In the genomic region with DNA sequence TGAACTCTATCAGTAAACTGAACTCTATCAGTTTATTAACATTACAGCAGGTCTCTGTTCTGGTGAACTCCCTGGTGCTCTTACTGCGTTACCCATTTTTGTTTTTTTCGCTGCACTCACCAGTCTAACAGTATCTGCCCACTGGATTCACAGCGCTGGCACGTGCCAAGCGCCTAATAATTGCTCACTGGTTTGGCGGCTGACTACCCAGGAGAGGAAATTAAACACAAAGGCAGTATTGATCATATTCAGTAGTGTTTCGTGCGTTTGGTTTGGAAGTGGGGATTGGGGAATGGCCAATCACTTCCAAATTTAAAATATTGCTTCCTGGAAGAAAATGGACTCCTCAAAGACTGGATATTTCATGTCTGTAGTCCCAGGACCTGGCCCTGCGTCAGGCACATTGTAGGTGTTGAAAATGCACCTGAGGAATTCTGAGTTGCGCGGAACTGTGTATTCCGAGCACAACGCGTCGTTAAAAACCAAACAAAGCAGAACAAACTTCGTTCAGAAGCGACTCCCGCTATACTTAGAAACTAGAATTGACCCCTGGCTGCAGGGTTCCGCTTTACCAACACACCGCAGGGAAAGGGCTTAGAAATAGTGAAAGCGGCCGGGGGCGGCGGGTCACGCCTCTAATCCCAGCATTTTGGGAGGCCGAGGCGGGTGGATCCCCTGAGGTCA, we compare ENCODE assay signal across 8 cellular contexts. TPM values are rescaled to one million over a fixed set of nuclear protein-coding genes. Genes with fewer than 3 reads are reported as not detected.
DNase-seq lines count a peak whose midpoint lies in the region; ATAC-seq, FAIRE-seq and TF ChIP-seq lines count a peak whose summit lies in the region.

No MANE protein-coding gene starts in this region.

- peaks cover 4 to 10% of the 10 kb centered on the region in 2 donors for H3K4me1 ChIP-seq in small intestine (ENCODE audit: control insufficient read depth in 2 of 2, insufficient read depth in 1 of 2, low read depth in 1 of 2, low read length in 1 of 2)

- H3K9me3 Mint-ChIP-seq in Calu3 (ENCODE audit: low read depth, unreplicated experiment) = no peaks in the 10 kb centered on the region
- peaks cover 0 to 3% (median 0%) of the 10 kb centered on the region in 5 experiments for H3K9me3 Mint-ChIP-seq in brain

- H3K27me3 Mint-ChIP-seq in Calu3 (ENCODE audit: unreplicated experiment) (no peaks in the 10 kb centered on the region), brain (peaks cover 31% of the 10 kb centered on the region)

- no peak for FAIRE-seq in small intestine (lab: Jason Lieb, UNC)

- peak overlapping the region; percentile 84 for H3K4me3 Mint-ChIP-seq in Calu3 (ENCODE audit: low read depth, unreplicated experiment)
- H3K4me3 Mint-ChIP-seq in brain = peak overlapping the region; percentile 96 to 100 (median 99)

- H3K36me3 ChIP-seq in small intestine (ENCODE audit: control insufficient read depth in 2 of 2, insufficient read depth in 2 of 2, low read length in 2 of 2) = peaks cover 9 to 18% of the 10 kb centered on the region in 2 donors

- intact Hi-C loops in Calu3 (cut with micrococcal nuclease; ENCODE audit: unreplicated experiment) = no loop called here

- TF ChIP-seq CTCF in Calu3 (IDR thresholded peaks at IDR 0.05; ENCODE audit: unreplicated experiment) (no peak), brain (conservative IDR thresholded peaks at IDR 0.05) (no peak)

- H3K36me3 Mint-ChIP-seq in Calu3 (ENCODE audit: insufficient read depth, unreplicated experiment) (peaks cover 59% of the 10 kb centered on the region), brain (peaks cover 42% of the 10 kb centered on the region)

- CTCF ChIA-PET in Calu3 (lab: Charles Lee) = interaction anchor here (0.6 to 0.7 kb wide), 5 partner anchors 10 to 533 kb away, joined by 3 to 6 read pairs (median 5); no protein-coding TSS in a partner anchor

- peak; percentile 36 for ATAC-seq in GM21360 (IDR thresholded peaks at IDR 0.05; ENCODE audit: unreplicated experiment)

- no peaks in the 10 kb centered on the region for H3K9me3 ChIP-seq in small intestine (ENCODE audit: control insufficient read depth, low read depth)

- H3K4me1 Mint-ChIP-seq in Calu3 (ENCODE audit: low read depth, unreplicated experiment) (peaks cover 27% of the 10 kb centered on the region), brain (peaks cover 58% of the 10 kb centered on the region)

- DNase-seq in Calu3 = peak; percentile 30
- peak; percentile 69 for DNase-seq in HT-29 (ENCODE audit: low spot score)
- DNase-seq in SKM-1 treated with dmso at 0.1 percent for 144 hours (lab: John Stamatoyannopoulos, UW; ENCODE audit: unreplicated experiment) = peak; percentile 74
- DNase-seq in inferior parietal cortex (ENCODE audit: extremely low spot score) = peak; percentile 72
- DNase-seq in small intestine = no peak
- no peak for DNase-seq in amniotic stem cell (lab: John Stamatoyannopoulos, UW)

- peak overlapping the region; percentile 48 to 70 for H3K4me3 ChIP-seq in small intestine (ENCODE audit: low read depth in 1 of 2, low read length in 2 of 2)

- WGBS in small intestine, 3 donors = 0 to 1% (median 0%) methylated on average over 27 of the region's 27 CpGs

- peak overlapping the region; percentile 94 to 97 for H3K27ac ChIP-seq in small intestine (ENCODE audit: low read depth in 1 of 2, low read length in 1 of 2)

- H3K27ac Mint-ChIP-seq in Calu3 (ENCODE audit: unreplicated experiment) (peak overlapping the region; percentile 98), brain (peak overlapping the region; percentile 99 to 100 (median 99))

- no peaks in the 10 kb centered on the region for H3K27me3 ChIP-seq in small intestine (ENCODE audit: control insufficient read depth in 2 of 2, insufficient read depth in 2 of 2, low read length in 2 of 2)

- BruUV-seq in Calu3 (replicated peaks; lab: Mats Ljungman, UMichigan) = TSS peak; percentile 79

RNA-seq across cellular contexts. Expression of a gene that starts 1.1 kb away (rescaled TPM):
- 1,002 and 1,082 TPM in 2 replicates for total RNA-seq in Calu3 (2022)
- 1,453 and 1,505 TPM in 2 replicates for total RNA-seq in HT-29 (2014; rRNA removed; shearing (Covaris generic))
- 1,772 TPM for polyA plus RNA-seq in brain (ENCODE audit: insufficient read depth, low read depth, low replicate concordance)
- polyA plus RNA-seq in small intestine = 1,000 to 10,000 TPM; 1,501 to 3,927 (median 2,948) TPM

RNA-seq across cellular contexts. Expression of a gene that starts 14.9 kb away (rescaled TPM):
- total RNA-seq in Calu3 (2022) = 23.9 and 25.9 TPM in 2 replicates
- 10.2 and 10.7 TPM in 2 replicates for total RNA-seq in HT-29 (2014; rRNA removed; shearing (Covaris generic))
- polyA plus RNA-seq in brain (ENCODE audit: insufficient read depth, low read depth, low replicate concordance) (14.5 TPM), small intestine (10 to 100 TPM in 2 of 3 donors, 1 to 10 TPM in 1; 6.2 to 16.2 (median 13.9) TPM)

RNA-seq across cellular contexts. Expression of a gene that starts 55.6 kb away (rescaled TPM):
- total RNA-seq in Calu3 (2022) = 18.1 and 21.5 TPM in 2 replicates
- total RNA-seq in HT-29 (2014; rRNA removed; shearing (Covaris generic)) = not detected in 2 replicates
- polyA plus RNA-seq in brain (ENCODE audit: insufficient read depth, low read depth, low replicate concordance) (0.36 TPM), small intestine (1 to 10 TPM in 2 of 3 donors, not detected in 1; 1.1 TPM)

Comparison
In these comparisons a context has a peak if more than half of its experiments do, and no peak if none do; other contexts are left out.
1. DNase-seq: peak in Calu3 (single experiment), HT-29 (single experiment), SKM-1 treated with dmso at 0.1 percent for 144 hours (single experiment) and inferior parietal cortex (single experiment); none in small intestine (single experiment) and amniotic stem cell (single experiment).
2. RNA of a gene that starts 55.6 kb away (total RNA-seq): 18.1 to 21.5 TPM in Calu3; not detected in HT-29; every median in the first group is over 10 times any median in the second.